In genomic region chr15:85414495-85414894, GRCh38 we compare ENCODE assay signal across 9 cellular contexts. TPM values are rescaled to one million over a fixed set of nuclear protein-coding genes. Genes with fewer than 3 reads are reported as not detected.
DNase-seq lines count a peak whose midpoint lies in the region; ATAC-seq and TF ChIP-seq lines count a peak whose summit lies in the region.
"Had no signal": no experiment of that assay in that cellular context is flagged by ENCODE, and none has a peak within 500 bp of the region (broad histone marks: within the 10 kb centered on the region; RNA-seq: fewer than 3 reads in every experiment).

No MANE protein-coding gene starts in this region.

- H3K27ac Mint-ChIP-seq in Caco-2 (ENCODE audit: unreplicated experiment) (peak overlapping the region; percentile 58), naive B cell (peak overlapping the region; percentile 71 to 97 (median 84))

- H3K27me3 Mint-ChIP-seq in Caco-2 (ENCODE audit: insufficient read depth, unreplicated experiment) (no peaks in the 10 kb centered on the region), naive B cell (no peaks in the 10 kb centered on the region)

- in situ Hi-C loops in mammary epithelial cell (cut with MboI; ENCODE audit: low sequenced_read_pairs in 2 of 2): loop anchor here (5.0 to 10.0 kb wide), 2 partner anchors 80 to 82 kb away; no protein-coding TSS in a partner anchor

- H3K36me3 ChIP-seq in Caco-2 (ENCODE audit: control insufficient read depth, insufficient read depth, low read length) (no peaks in the 10 kb centered on the region), mammary epithelial cell (ENCODE audit: insufficient read depth, low read length) (no peaks in the 10 kb centered on the region)

- H3K9me3 Mint-ChIP-seq in Caco-2 (ENCODE audit: unreplicated experiment) (no peaks in the 10 kb centered on the region), naive B cell (no peaks in the 10 kb centered on the region)

- H3K4me1 ChIP-seq in Caco-2: peaks cover 11% of the 10 kb centered on the region; the same call in 1 of the 2 replicates
- H3K4me1 ChIP-seq in mammary epithelial cell (ENCODE audit: insufficient read depth, low read length): peaks cover 44% of the 10 kb centered on the region
- H3K4me1 ChIP-seq: parathyroid adenoma had no signal

- 0 out of 2 replicates have a peak, but pooled peaks cover 2% of the 10 kb centered on the region for H3K9me3 ChIP-seq in Caco-2
- no peaks in the 10 kb centered on the region for H3K9me3 ChIP-seq in mammary epithelial cell (replicated peaks; ENCODE audit: insufficient read depth, low read length)

- peaks cover 14% of the 10 kb centered on the region for H3K36me3 Mint-ChIP-seq in Caco-2 (ENCODE audit: insufficient read depth, unreplicated experiment)
- peaks cover 0 to 11% of the 10 kb centered on the region in 2 donors for H3K36me3 Mint-ChIP-seq in naive B cell

- H2AFZ ChIP-seq in mammary epithelial cell (ENCODE audit: low read depth, low read length): no peak overlapping the region
- H2AFZ ChIP-seq: parathyroid adenoma had no signal

- dilution Hi-C loops in mammary epithelial cell (cut with HindIII; ENCODE audit: low sequenced_read_pairs): loop anchor here (5.0 kb wide), 1 partner anchor 97 kb away; no protein-coding TSS in a partner anchor

- H3K4me3 Mint-ChIP-seq in Caco-2 (ENCODE audit: unreplicated experiment): no peak overlapping the region
- peak overlapping the region in 7 of 8 donors; percentile 0 to 61 (median 52) for H3K4me3 Mint-ChIP-seq in naive B cell

- H3K27ac ChIP-seq in mammary epithelial cell (ENCODE audit: insufficient read depth, low read depth, low read length): peak overlapping the region; percentile 98
- H3K27ac ChIP-seq: parathyroid adenoma had no signal

- peaks cover 26% of the 10 kb centered on the region for H3K4me1 Mint-ChIP-seq in Caco-2 (ENCODE audit: low read depth, unreplicated experiment)
- H3K4me1 Mint-ChIP-seq in naive B cell: peaks cover 52 to 82% (median 61%) of the 10 kb centered on the region in 3 donors

- DNase-seq in Caco-2 (no peak), Kasumi-1 (lab: John Stamatoyannopoulos, UW) (peak; percentile 41 to 69), mammary epithelial cell (peak; percentile 43), naive B cell (peak; percentile 53), DMS 273 treated with DMSO at 0.1 percent for 48 hours (lab: John Stamatoyannopoulos, UW) (no peak)

- POLR2A ChIA-PET in Caco-2 (lab: Charles Lee): no interaction called here

- H3K9ac ChIP-seq in mammary epithelial cell (ENCODE audit: insufficient read depth, low read length): peak overlapping the region; percentile 83
- H3K9ac ChIP-seq: parathyroid adenoma had no signal

- peak; percentile 34 to 38 for ATAC-seq in naive B cell (ENCODE audit: low read depth in 2 of 2)
- ATAC-seq in HG03439 (IDR thresholded peaks at IDR 0.05; ENCODE audit: unreplicated experiment): no peak
- ATAC-seq in HG03135 (IDR thresholded peaks at IDR 0.05; ENCODE audit: unreplicated experiment): no peak
- no peak for ATAC-seq in GM18907 (IDR thresholded peaks at IDR 0.05; ENCODE audit: unreplicated experiment)

- peaks cover 94% of the 10 kb centered on the region for H3K79me2 ChIP-seq in mammary epithelial cell (ENCODE audit: insufficient read depth, low read length)

- BruUV-seq in Caco-2 (replicated peaks; lab: Mats Ljungman, UMichigan) (no TSS peak), mammary epithelial cell (replicated peaks; lab: Mats Ljungman, UMichigan) (no TSS peak)

- no peaks in the 10 kb centered on the region for H3K27me3 ChIP-seq in Caco-2 (replicated peaks; ENCODE audit: control insufficient read depth, insufficient read depth, low read length)
- H3K27me3 ChIP-seq in mammary epithelial cell (ENCODE audit: insufficient read depth, low read length): no peaks in the 10 kb centered on the region

- CTCF ChIA-PET in Caco-2 (lab: Charles Lee): interaction anchor here (1.0 to 2.6 kb wide), 4 partner anchors 79 to 118 kb away, joined by 3 to 15 read pairs (median 6); no protein-coding TSS in a partner anchor
- CTCF ChIA-PET in mammary epithelial cell (lab: Charles Lee; ENCODE audit: low non-redundant PET): interaction anchor here (0.6 to 1.9 kb wide), 7 partner anchors 36 to 130 kb away, joined by 3 to 35 read pairs (median 13); no protein-coding TSS in a partner anchor

- H3K4me3 ChIP-seq in Caco-2 (ENCODE audit: low read depth, low read length) (no peak overlapping the region), mammary epithelial cell (replicated peaks in 1 of 3; ENCODE audit: insufficient read depth in 1 of 3, low read depth in 2 of 3, low read length in 3 of 3) (peak overlapping the region in 1 of 3 experiments; percentile 3)

- no peaks in the 10 kb centered on the region for H4K20me1 ChIP-seq in mammary epithelial cell (ENCODE audit: insufficient read depth, low read length)

- intact Hi-C loops in Caco-2 (cut with micrococcal nuclease; ENCODE audit: unreplicated experiment): loop anchor here (1.0 kb wide), 1 partner anchor 118 kb away; no protein-coding TSS in a partner anchor
- intact Hi-C loops in mammary epithelial cell (cut with micrococcal nuclease): loop anchor here (1.0 kb wide), 3 partner anchors 83 to 118 kb away; no protein-coding TSS in a partner anchor

- TF ChIP-seq CTCF in Caco-2 (IDR thresholded peaks at IDR 0.05; ENCODE audit: insufficient read depth in 1 of 2, low read depth in 1 of 2, low read length in 1 of 2, severe bottlenecking in 1 of 2, unreplicated experiment in 1 of 2): no peak
- TF ChIP-seq CTCF in mammary epithelial cell (conservative IDR thresholded peaks at IDR 0.05 in 1 of 2, IDR thresholded peaks at IDR 0.05 in 1 of 2; ENCODE audit: extremely low read depth in 1 of 2, insufficient read depth in 1 of 2, low read depth in 1 of 2, low read length in 2 of 2): peak; percentile 23 to 31

- H3K4me2 ChIP-seq in mammary epithelial cell (ENCODE audit: insufficient read depth, low read depth, low read length): peak overlapping the region; percentile 73

RNA-seq across cellular contexts. Expression of gene AKAP13, which starts 34.1 kb away (rescaled TPM):
- 48.3 and 49.6 TPM in 2 replicates for total RNA-seq in Caco-2 (2022)
- 10 to 100 TPM; 58.2 to 71.4 TPM for total RNA-seq in mammary epithelial cell
- polyA plus RNA-seq in mammary epithelial cell: 8.8 TPM
- 88.3 TPM for polyA minus RNA-seq in mammary epithelial cell
- polyA plus RNA-seq in naive B cell (ENCODE audit: low read depth in 6 of 6): 100 to 1,000 TPM in 4 of 6 donors, 10 to 100 TPM in 2; 63.4 to 185 (median 122) TPM

Comparison
In these comparisons a context has a peak if more than half of its experiments do, and no peak if none do; other contexts are left out.
1. DNase-seq: peak in Kasumi-1 (2 of 2), mammary epithelial cell (single experiment) and naive B cell (single experiment); none in Caco-2 (0 of 2) and DMS 273 treated with DMSO at 0.1 percent for 48 hours (single experiment).
2. CTCF ChIP-seq: peak in mammary epithelial cell (2 of 2); none in Caco-2 (0 of 2).
3. ATAC-seq: peak in naive B cell (2 of 2); none in HG03439 (single experiment), HG03135 (single experiment) and GM18907 (single experiment).